Comparison of ENCODE assay signal across 24 cellular contexts in genomic region chr2:99698896-99699295, GRCh38.
A peak's percentile ranks its signal among the peaks of the same experiment; 100 is the strongest.
DNase-seq lines count a peak whose midpoint lies in the region; TF ChIP-seq lines count a peak whose summit lies in the region.
"Had no signal": no experiment of that assay in that cellular context is flagged by ENCODE, and none has a peak within 500 bp of the region (broad histone marks: within the 10 kb centered on the region; RNA-seq: fewer than 3 reads in every experiment).

No MANE protein-coding gene starts in this region.

- no peak overlapping the region for H3K9ac ChIP-seq in GM23248

- peaks cover 30% of the 10 kb centered on the region for H3K4me1 ChIP-seq in GM23248 (ENCODE audit: insufficient read depth)
- H3K4me1 ChIP-seq: spleen had no signal

- no peaks in the 10 kb centered on the region for H3K9me3 ChIP-seq in GM23248 (ENCODE audit: low read depth)
- H3K9me3 ChIP-seq: spleen, vagina had no signal

- peak overlapping the region; percentile 26; the same call in 1 of the 2 replicates for H3K27ac ChIP-seq in GM23248
- H3K27ac ChIP-seq: brain microvascular endothelial cell, dorsolateral prefrontal cortex, spleen, vagina had no signal

- no peaks in the 10 kb centered on the region for H4K20me1 ChIP-seq in GM23248 (ENCODE audit: insufficient read depth)

- no peak overlapping the region for H2AFZ ChIP-seq in GM23248

- no peaks in the 10 kb centered on the region for H3K27me3 ChIP-seq in GM23248 (replicated peaks; ENCODE audit: insufficient read depth)
- H3K27me3 ChIP-seq: brain microvascular endothelial cell, dorsolateral prefrontal cortex, spleen, vagina had no signal

- peaks cover 19% of the 10 kb centered on the region for H3F3A ChIP-seq in GM23248 (ENCODE audit: insufficient read depth)

- no peaks in the 10 kb centered on the region for H3K79me2 ChIP-seq in GM23248 (ENCODE audit: insufficient read depth)

- H3K4me3 ChIP-seq in GM23248 (no peak overlapping the region), foreskin fibroblast (ENCODE audit: low read depth in 1 of 2, low read length in 2 of 2) (no peak overlapping the region)
- H3K4me3 ChIP-seq: dorsolateral prefrontal cortex, lung, spleen, vagina had no signal

- TF ChIP-seq CTCF in foreskin fibroblast (IDR thresholded peaks at IDR 0.05; ENCODE audit: low read depth, low read length): no peak

- no peaks in the 10 kb centered on the region for H3K9me2 ChIP-seq in GM23248 (ENCODE audit: insufficient read depth)

- 81 to 94% methylated on average over 2 of the region's 2 CpGs for WGBS in GM23248 (ENCODE audit: low coverage in 1 of 2, low lambda C conversion rate in 2 of 2, missing lambda C conversion rate in 2 of 2), 2 experiments

- DNase-seq in GM23248 (peak; percentile 68), RPMI7951 (ENCODE audit: low read depth) (peak; percentile 44), dedifferentiated amniotic fluid mesenchymal stem cell (ENCODE audit: extremely low spot score) (peak; percentile 34), renal cortical epithelial cell (ENCODE audit: low read depth) (peak; percentile 74), NCI-H2227 (lab: John Stamatoyannopoulos, UW; ENCODE audit: unreplicated experiment) (no peak), foreskin fibroblast (no peak)
- no peak for DNase-seq in activated naive CD4-positive, alpha-beta T cell (lab: John Stamatoyannopoulos, UW)
- DNase-seq: activated B cell treated with CpG ODN at 0.5 μM for 24 hours; activated CD4-positive, alpha-beta memory T cell treated with anti-CD3 and anti-CD28 coated beads, Interleukin-2, amount 10 ng/mL, durations not matched to agents 7 days and 5 days; activated T-cell treated with anti-CD3 and anti-CD28 coated beads, Interleukin-2, amount 50 U/mL, for 4 hours; C1 segment of cervical spinal cord; DMS 273 treated with DMSO at 0.1 percent for 48 hours; dorsolateral prefrontal cortex; erythroblast; H7; naive thymus-derived CD4-positive, alpha-beta T cell; NCI-H2081; NCI-H524 treated with DMSO at 0.1 percent for 48 hours; SIG-M5; spleen; stimulated activated CD8-positive, alpha-beta memory T cell treated with anti-CD3 and anti-CD28 coated beads, Interleukin-4, amount 100 ng/mL, for 48 hours had no signal

- no peaks in the 10 kb centered on the region for H3K36me3 ChIP-seq in GM23248 (ENCODE audit: low read depth)
- H3K36me3 ChIP-seq: brain microvascular endothelial cell, vagina had no signal

- in situ Hi-C loops in GM23248 (cut with MboI): no loop called here

- H3K4me2 ChIP-seq in GM23248 (ENCODE audit: unreplicated experiment): peak overlapping the region; percentile 74

Comparison
In these comparisons a context has a peak if more than half of its experiments do, and no peak if none do; other contexts are left out.
1. DNase-seq: peak in GM23248 (single experiment), RPMI7951 (single experiment), dedifferentiated amniotic fluid mesenchymal stem cell (single experiment) and renal cortical epithelial cell (single experiment); none in activated naive CD4-positive, alpha-beta T cell (0 of 4), NCI-H2227 (single experiment) and foreskin fibroblast (0 of 2).